Comparison of ENCODE assay signal across 8 cellular contexts in genomic region chr15:64842099-64842940, GRCh38. TPM values are rescaled to one million over a fixed set of nuclear protein-coding genes. Genes with fewer than 3 reads are reported as not detected.
A peak's percentile ranks its signal among the peaks of the same experiment; 100 is the strongest.
DNase-seq lines count a peak whose midpoint lies in the region; ATAC-seq and TF ChIP-seq lines count a peak whose summit lies in the region.

No MANE protein-coding gene starts in this region.

- H3K27ac ChIP-seq in brain microvascular endothelial cell: peak overlapping the region; percentile 39
- peak overlapping the region; percentile 76 for H3K27ac ChIP-seq in temporal lobe (ENCODE audit: low read depth, low read length)

- in situ Hi-C loops in brain microvascular endothelial cell (cut with HindIII; ENCODE audit: low pct_ligation_motif_present, low sequenced_read_pairs): no loop called here

- no peak for TF ChIP-seq POLR2A in GM18505 (IDR thresholded peaks at IDR 0.05; ENCODE audit: borderline replicate concordance, extremely low read depth, insufficient read depth, insufficient read length)

- H3K27me3 ChIP-seq in brain microvascular endothelial cell (replicated peaks): no peaks in the 10 kb centered on the region

- ATAC-seq in GM18505 (IDR thresholded peaks at IDR 0.05; ENCODE audit: unreplicated experiment): no peak

- H3K36me3 ChIP-seq in brain microvascular endothelial cell (replicated peaks): no peaks in the 10 kb centered on the region

- peak; percentile 42 for DNase-seq in GM12865 (ENCODE audit: low read depth)
- peak; percentile 42 for DNase-seq in NAMALWA (ENCODE audit: low spot score)
- peak; percentile 25 for DNase-seq in brain microvascular endothelial cell
- DNase-seq in left kidney (ENCODE audit: low read depth, low spot score): peak; percentile 43
- DNase-seq in effector CD8-positive, alpha-beta T cell (lab: John Stamatoyannopoulos, UW): no peak
- no peak for DNase-seq in H4 (ENCODE audit: low spot score)

- no peak for TF ChIP-seq CTCF in GM12865 (IDR thresholded peaks at IDR 0.05; ENCODE audit: insufficient read depth, low read depth, low read length, missing control alignments)
- no peak for TF ChIP-seq CTCF in brain microvascular endothelial cell (IDR thresholded peaks at IDR 0.05; ENCODE audit: low read depth, low read length, missing control alignments)

- H3K4me3 ChIP-seq in GM12865 (ENCODE audit: low read depth, low read length) (peak overlapping the region; percentile 93), brain microvascular endothelial cell (ENCODE audit: low read depth, low read length) (peak overlapping the region; percentile 69)

RNA-seq across cellular contexts. Expression of gene PLEKHO2, which starts 0.6 kb away (rescaled TPM):
- total RNA-seq in temporal lobe: 4.9 TPM
- 5.5 and 7.6 TPM in 2 replicates for total RNA-seq in H4 (2014; rRNA removed; shearing (Covaris generic))

RNA-seq across cellular contexts. Expression of gene PIF1, which starts 16.9 kb away (rescaled TPM):
- 1.2 TPM for total RNA-seq in temporal lobe
- 5.4 and 15.5 TPM in 2 replicates for total RNA-seq in H4 (2014; rRNA removed; shearing (Covaris generic))

Comparison
In these comparisons a context has a peak if more than half of its experiments do, and no peak if none do; other contexts are left out.
1. DNase-seq: peak in GM12865 (single experiment), NAMALWA (single experiment), brain microvascular endothelial cell (single experiment) and left kidney (single experiment); none in effector CD8-positive, alpha-beta T cell (single experiment) and H4 (single experiment).